In genomic region chr7:44065431-44066110, GRCh38 we compare ENCODE assay signal across 9 cellular contexts. TPM values are rescaled to one million over a fixed set of nuclear protein-coding genes. Genes with fewer than 3 reads are reported as not detected.
A peak's percentile ranks its signal among the peaks of the same experiment; 100 is the strongest.
DNase-seq lines count a peak whose midpoint lies in the region; ATAC-seq, FAIRE-seq and TF ChIP-seq lines count a peak whose summit lies in the region.
"Had no signal": no experiment of that assay in that cellular context is flagged by ENCODE, and none has a peak within 500 bp of the region (broad histone marks: within the 10 kb centered on the region; RNA-seq: fewer than 3 reads in every experiment).

PGAM2 (minus strand) TSS chr7:44065567; CDS start chr7:44065529, 38 bp downstream.

- FAIRE-seq in GM12891 (lab: Jason Lieb, UNC): peak; percentile 20
- FAIRE-seq: bronchial epithelial cell had no signal

- H3K4me1 Mint-ChIP-seq in neural progenitor cell: peaks cover 19% of the 10 kb centered on the region
- H3K4me1 Mint-ChIP-seq in activated T-helper 2 cell treated with anti-CD3 and anti-CD28 coated beads, Interferon-gamma antibody, Interleukin-2, Interleukin-4, amounts not matched to agents 10 μg/mL and 5 μg/mL and 100 μg/mL, durations not matched to agents 14 hours and 24 hours and 36 hours (ENCODE audit: low read depth): peaks cover 11% of the 10 kb centered on the region
- H3K4me1 Mint-ChIP-seq in activated CD4-positive, alpha-beta T cell treated with anti-CD3 and anti-CD28 coated beads, Interleukin-2, amount 10 ng/mL, durations not matched to agents 7 days and 5 days: peaks cover 2% of the 10 kb centered on the region

- no peak within 1 kb of the TSS for H2AFZ ChIP-seq in neural progenitor cell (replicated peaks)

- CTCF ChIA-PET in activated CD4-positive, alpha-beta T cell treated with anti-CD3 and anti-CD28 coated beads, Interleukin-2, amount 10 ng/mL, durations not matched to agents 7 days and 5 days (lab: Charles Lee): interaction anchor here (1.5 kb wide), 1 partner anchor 16 kb away, joined by 5 read pairs; no protein-coding TSS in a partner anchor

- peak within 1 kb of the TSS; percentile 78 for H3K4me2 ChIP-seq in neural progenitor cell

- DNase-seq in GM12891 (ENCODE audit: insufficient read length, low spot score) (no peak), NCI-H748 treated with DMSO at 0.1 percent for 48 hours (lab: John Stamatoyannopoulos, UW) (peak; percentile 32), coronary artery (ENCODE audit: low spot score) (peak; percentile 85), neural progenitor cell (ENCODE audit: low spot score) (peak; percentile 82), GM20000 (ENCODE audit: low spot score) (no peak)
- no peak for DNase-seq in activated T-helper 2 cell treated with anti-CD3 and anti-CD28 coated beads, Interferon-gamma antibody, Interleukin-2, Interleukin-4, amounts not matched to agents 10 μg/mL and 5 μg/mL and 100 μg/mL, durations not matched to agents 14 hours and 24 hours and 36 hours (ENCODE audit: low spot score)
- no peak for DNase-seq in activated CD4-positive, alpha-beta T cell treated with anti-CD3 and anti-CD28 coated beads, Interleukin-2, amount 10 ng/mL, durations not matched to agents 7 days and 5 days

- no peak within 1 kb of the TSS for H3K4me3 Mint-ChIP-seq in neural progenitor cell
- H3K4me3 Mint-ChIP-seq in activated T-helper 2 cell treated with anti-CD3 and anti-CD28 coated beads, Interferon-gamma antibody, Interleukin-2, Interleukin-4, amounts not matched to agents 10 μg/mL and 5 μg/mL and 100 μg/mL, durations not matched to agents 14 hours and 24 hours and 36 hours (ENCODE audit: low read depth): no peak within 1 kb of the TSS
- no peak within 1 kb of the TSS for H3K4me3 Mint-ChIP-seq in activated CD4-positive, alpha-beta T cell treated with anti-CD3 and anti-CD28 coated beads, Interleukin-2, amount 10 ng/mL, durations not matched to agents 7 days and 5 days

- no peak within 1 kb of the TSS for H3K9ac ChIP-seq in neural progenitor cell

- POLR2A ChIA-PET in activated CD4-positive, alpha-beta T cell treated with anti-CD3 and anti-CD28 coated beads, Interleukin-2, amount 10 ng/mL, durations not matched to agents 7 days and 5 days (lab: Charles Lee): interaction anchor here (0.7 kb wide), 1 partner anchor 13 kb away, joined by 3 read pairs; no protein-coding TSS in a partner anchor

- TF ChIP-seq POLR2A in GM12891 (IDR thresholded peaks at IDR 0.05; ENCODE audit: low read depth, low read length): no peak; the same call in 1 of the 2 replicates

- H3F3A ChIP-seq in neural progenitor cell (ENCODE audit: low read depth): peaks cover 27% of the 10 kb centered on the region

- H3K27me3 ChIP-seq in neural progenitor cell: peaks cover 9% of the 10 kb centered on the region

- H3K36me3 Mint-ChIP-seq in neural progenitor cell: peaks cover 2% of the 10 kb centered on the region
- peaks cover 9% of the 10 kb centered on the region for H3K36me3 Mint-ChIP-seq in activated T-helper 2 cell treated with anti-CD3 and anti-CD28 coated beads, Interferon-gamma antibody, Interleukin-2, Interleukin-4, amounts not matched to agents 10 μg/mL and 5 μg/mL and 100 μg/mL, durations not matched to agents 14 hours and 24 hours and 36 hours (ENCODE audit: low read depth)
- H3K36me3 Mint-ChIP-seq in activated CD4-positive, alpha-beta T cell treated with anti-CD3 and anti-CD28 coated beads, Interleukin-2, amount 10 ng/mL, durations not matched to agents 7 days and 5 days (ENCODE audit: low read depth): peaks cover 9% of the 10 kb centered on the region

- peak within 1 kb of the TSS; percentile 46 for H3K4me3 ChIP-seq in coronary artery
- peak within 1 kb of the TSS; percentile 35 for H3K4me3 ChIP-seq in neural progenitor cell

- H3K27me3 Mint-ChIP-seq in neural progenitor cell (ENCODE audit: insufficient read depth, low read depth): peaks cover 15% of the 10 kb centered on the region
- no peaks in the 10 kb centered on the region for H3K27me3 Mint-ChIP-seq in activated T-helper 2 cell treated with anti-CD3 and anti-CD28 coated beads, Interferon-gamma antibody, Interleukin-2, Interleukin-4, amounts not matched to agents 10 μg/mL and 5 μg/mL and 100 μg/mL, durations not matched to agents 14 hours and 24 hours and 36 hours (ENCODE audit: low read depth)
- no peaks in the 10 kb centered on the region for H3K27me3 Mint-ChIP-seq in activated CD4-positive, alpha-beta T cell treated with anti-CD3 and anti-CD28 coated beads, Interleukin-2, amount 10 ng/mL, durations not matched to agents 7 days and 5 days

- intact Hi-C loops in activated T-helper 2 cell treated with anti-CD3 and anti-CD28 coated beads, Interferon-gamma antibody, Interleukin-2, Interleukin-4, amounts not matched to agents 10 μg/mL and 5 μg/mL and 100 μg/mL, durations not matched to agents 14 hours and 24 hours and 36 hours (cut with micrococcal nuclease): no loop called here

- no peaks in the 10 kb centered on the region for H3K36me3 ChIP-seq in neural progenitor cell

- TF ChIP-seq CTCF in coronary artery (IDR thresholded peaks at IDR 0.05): no peak
- TF ChIP-seq CTCF in neural progenitor cell (IDR thresholded peaks at IDR 0.05): no peak
- TF ChIP-seq CTCF in GM20000 (IDR thresholded peaks at IDR 0.05; ENCODE audit: extremely low read depth, missing control alignments): no peak

- H3K9me3 Mint-ChIP-seq in neural progenitor cell: no peaks in the 10 kb centered on the region
- H3K9me3 Mint-ChIP-seq in activated T-helper 2 cell treated with anti-CD3 and anti-CD28 coated beads, Interferon-gamma antibody, Interleukin-2, Interleukin-4, amounts not matched to agents 10 μg/mL and 5 μg/mL and 100 μg/mL, durations not matched to agents 14 hours and 24 hours and 36 hours: no peaks in the 10 kb centered on the region
- H3K9me3 Mint-ChIP-seq in activated CD4-positive, alpha-beta T cell treated with anti-CD3 and anti-CD28 coated beads, Interleukin-2, amount 10 ng/mL, durations not matched to agents 7 days and 5 days: no peaks in the 10 kb centered on the region

- H3K79me2 ChIP-seq in neural progenitor cell (ENCODE audit: low read depth): no peaks in the 10 kb centered on the region

- H3K4me1 ChIP-seq in neural progenitor cell: peaks cover 31% of the 10 kb centered on the region

- H3K9me3 ChIP-seq in neural progenitor cell (ENCODE audit: low read depth): no peaks in the 10 kb centered on the region

- peak within 1 kb of the TSS; percentile 86 for H3K27ac Mint-ChIP-seq in neural progenitor cell
- H3K27ac Mint-ChIP-seq in activated T-helper 2 cell treated with anti-CD3 and anti-CD28 coated beads, Interferon-gamma antibody, Interleukin-2, Interleukin-4, amounts not matched to agents 10 μg/mL and 5 μg/mL and 100 μg/mL, durations not matched to agents 14 hours and 24 hours and 36 hours: no peak within 1 kb of the TSS
- no peak within 1 kb of the TSS for H3K27ac Mint-ChIP-seq in activated CD4-positive, alpha-beta T cell treated with anti-CD3 and anti-CD28 coated beads, Interleukin-2, amount 10 ng/mL, durations not matched to agents 7 days and 5 days

- H3K27ac ChIP-seq in coronary artery (peak within 1 kb of the TSS; percentile 19 to 35), neural progenitor cell (no peak within 1 kb of the TSS)

- H4K20me1 ChIP-seq in neural progenitor cell (ENCODE audit: low read depth): peaks cover 15% of the 10 kb centered on the region

- no peak for ATAC-seq in HG03175 (IDR thresholded peaks at IDR 0.05; ENCODE audit: unreplicated experiment)

TF ChIP-seq in GM12891, 5 proteins besides CTCF, POLR2A, EP300 and RAD21:
- TF ChIP-seq POLR2AphosphoS5 (IDR thresholded peaks at IDR 0.05; ENCODE audit: low read depth, low read length) (peak; percentile 57; the same call in 1 of the 2 replicates), PAX5 (IDR thresholded peaks at IDR 0.05; ENCODE audit: insufficient read depth, low read length, severe bottlenecking) (no peak)

RNA-seq across cellular contexts. Expression of gene PGAM2, which starts in this region (rescaled TPM):
- not detected for polyA plus RNA-seq in GM12891 (2012; ENCODE audit: low read depth, missing spikeins)
- 11.2 and 11.3 TPM in 2 replicates for total RNA-seq in neural progenitor cell (ENCODE audit: low replicate concordance)
- total RNA-seq in activated T-helper 2 cell treated with anti-CD3 and anti-CD28 coated beads, Interferon-gamma antibody, Interleukin-2, Interleukin-4, amounts not matched to agents 10 μg/mL and 5 μg/mL and 100 μg/mL, durations not matched to agents 14 hours and 24 hours and 36 hours: 0.67 and 0.73 TPM in 2 replicates
- under 1 TPM in 1 of 2 experiments, not detected in 1; 0.32 TPM for total RNA-seq in activated CD4-positive, alpha-beta T cell treated with anti-CD3 and anti-CD28 coated beads, Interleukin-2, amount 10 ng/mL, durations not matched to agents 7 days and 5 days

Comparison
In these comparisons a context has a peak if more than half of its experiments do, and no peak if none do; other contexts are left out.
1. DNase-seq: peak in NCI-H748 treated with DMSO at 0.1 percent for 48 hours (single experiment), coronary artery (single experiment) and neural progenitor cell (single experiment); none in GM12891 (single experiment), GM20000 (single experiment), activated T-helper 2 cell treated with anti-CD3 and anti-CD28 coated beads, Interferon-gamma antibody, Interleukin-2, Interleukin-4, amounts not matched to agents 10 μg/mL and 5 μg/mL and 100 μg/mL, durations not matched to agents 14 hours and 24 hours and 36 hours (single experiment) and activated CD4-positive, alpha-beta T cell treated with anti-CD3 and anti-CD28 coated beads, Interleukin-2, amount 10 ng/mL, durations not matched to agents 7 days and 5 days (single experiment).